1 cellular context compared by ENCODE assay signal in genomic region chr1:244548558-244549115, GRCh38.
TF ChIP-seq lines count a peak whose summit lies in the region.

No MANE protein-coding gene starts in this region.

TF ChIP-seq in K562, 482 proteins besides CTCF, POLR2A, EP300 and RAD21 (continued from another document):
- TF ChIP-seq, protein P1, sequence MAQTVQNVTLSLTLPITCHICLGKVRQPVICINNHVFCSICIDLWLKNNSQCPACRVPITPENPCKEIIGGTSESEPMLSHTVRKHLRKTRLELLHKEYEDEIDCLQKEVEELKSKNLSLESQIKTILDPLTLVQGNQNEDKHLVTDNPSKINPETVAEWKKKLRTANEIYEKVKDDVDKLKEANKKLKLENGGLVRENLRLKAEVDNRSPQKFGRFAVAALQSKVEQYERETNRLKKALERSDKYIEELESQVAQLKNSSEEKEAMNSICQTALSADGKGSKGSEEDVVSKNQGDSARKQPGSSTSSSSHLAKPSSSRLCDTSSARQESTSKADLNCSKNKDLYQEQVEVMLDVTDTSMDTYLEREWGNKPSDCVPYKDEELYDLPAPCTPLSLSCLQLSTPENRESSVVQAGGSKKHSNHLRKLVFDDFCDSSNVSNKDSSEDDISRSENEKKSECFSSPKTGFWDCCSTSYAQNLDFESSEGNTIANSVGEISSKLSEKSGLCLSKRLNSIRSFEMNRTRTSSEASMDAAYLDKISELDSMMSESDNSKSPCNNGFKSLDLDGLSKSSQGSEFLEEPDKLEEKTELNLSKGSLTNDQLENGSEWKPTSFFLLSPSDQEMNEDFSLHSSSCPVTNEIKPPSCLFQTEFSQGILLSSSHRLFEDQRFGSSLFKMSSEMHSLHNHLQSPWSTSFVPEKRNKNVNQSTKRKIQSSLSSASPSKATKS (CRISPR knock-in tag; IDR thresholded peaks at IDR 0.05) = no peak
- TF ChIP-seq CBFB (CRISPR knock-in tag; IDR thresholded peaks at IDR 0.05) = no peak
- TF ChIP-seq CREB3L1 (IDR thresholded peaks at IDR 0.05; ENCODE audit: borderline replicate concordance, low read depth) = no peak
- TF ChIP-seq E2F5 (CRISPR knock-in tag; IDR thresholded peaks at IDR 0.05) = no peak
- TF ChIP-seq DLX4 (CRISPR knock-in tag; IDR thresholded peaks at IDR 0.05) = no peak
- no peak for TF ChIP-seq POLR2B (IDR thresholded peaks at IDR 0.05; ENCODE audit: low read depth, partially characterized antibody)
- TF ChIP-seq, protein P2, sequence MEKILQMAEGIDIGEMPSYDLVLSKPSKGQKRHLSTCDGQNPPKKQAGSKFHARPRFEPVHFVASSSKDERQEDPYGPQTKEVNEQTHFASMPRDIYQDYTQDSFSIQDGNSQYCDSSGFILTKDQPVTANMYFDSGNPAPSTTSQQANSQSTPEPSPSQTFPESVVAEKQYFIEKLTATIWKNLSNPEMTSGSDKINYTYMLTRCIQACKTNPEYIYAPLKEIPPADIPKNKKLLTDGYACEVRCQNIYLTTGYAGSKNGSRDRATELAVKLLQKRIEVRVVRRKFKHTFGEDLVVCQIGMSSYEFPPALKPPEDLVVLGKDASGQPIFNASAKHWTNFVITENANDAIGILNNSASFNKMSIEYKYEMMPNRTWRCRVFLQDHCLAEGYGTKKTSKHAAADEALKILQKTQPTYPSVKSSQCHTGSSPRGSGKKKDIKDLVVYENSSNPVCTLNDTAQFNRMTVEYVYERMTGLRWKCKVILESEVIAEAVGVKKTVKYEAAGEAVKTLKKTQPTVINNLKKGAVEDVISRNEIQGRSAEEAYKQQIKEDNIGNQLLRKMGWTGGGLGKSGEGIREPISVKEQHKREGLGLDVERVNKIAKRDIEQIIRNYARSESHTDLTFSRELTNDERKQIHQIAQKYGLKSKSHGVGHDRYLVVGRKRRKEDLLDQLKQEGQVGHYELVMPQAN (IDR thresholded peaks at IDR 0.05; ENCODE audit: borderline replicate concordance) = no peak
- TF ChIP-seq, protein P3, sequence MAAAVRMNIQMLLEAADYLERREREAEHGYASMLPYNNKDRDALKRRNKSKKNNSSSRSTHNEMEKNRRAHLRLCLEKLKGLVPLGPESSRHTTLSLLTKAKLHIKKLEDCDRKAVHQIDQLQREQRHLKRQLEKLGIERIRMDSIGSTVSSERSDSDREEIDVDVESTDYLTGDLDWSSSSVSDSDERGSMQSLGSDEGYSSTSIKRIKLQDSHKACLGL (CRISPR knock-in tag; IDR thresholded peaks at IDR 0.05; ENCODE audit: borderline replicate concordance, poor library complexity, severe bottlenecking) = no peak
- TF ChIP-seq ZBTB33 (CRISPR knock-in tag; IDR thresholded peaks at IDR 0.05) = no peak
- no peak for TF ChIP-seq MCM3 (IDR thresholded peaks at IDR 0.05)
- TF ChIP-seq ZNF408 (CRISPR knock-in tag; IDR thresholded peaks at IDR 0.05; ENCODE audit: low read depth) = no peak
